ENCODE assay signal across 34 cellular contexts in the genomic region with DNA sequence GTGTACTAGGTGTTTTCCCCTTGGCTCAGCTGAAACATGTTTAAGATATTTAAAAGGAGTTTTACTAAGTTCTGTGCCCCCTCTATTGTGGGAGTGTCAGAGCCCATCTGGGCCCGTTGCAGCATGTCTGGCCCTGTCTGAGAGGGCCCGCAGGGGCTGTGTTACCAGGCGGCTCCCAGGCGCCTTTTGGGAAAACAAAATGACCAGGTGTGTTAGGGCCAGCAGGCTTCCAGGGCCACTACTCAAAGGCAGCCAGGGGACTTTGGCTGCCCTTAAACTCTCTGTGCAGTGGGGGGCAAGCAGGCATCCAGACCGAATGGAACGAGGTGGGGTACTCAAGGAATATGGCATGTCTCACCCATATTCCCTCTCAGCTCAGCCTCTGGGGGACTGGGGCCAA.
A peak's percentile ranks its signal among the peaks of the same experiment; 100 is the strongest.
DNase-seq lines count a peak whose midpoint lies in the region; ATAC-seq and TF ChIP-seq lines count a peak whose summit lies in the region.
"Had no signal": no experiment of that assay in that cellular context is flagged by ENCODE, and none has a peak within 500 bp of the region (broad histone marks: within the 10 kb centered on the region; RNA-seq: fewer than 3 reads in every experiment).

No MANE protein-coding gene starts in this region.

- no peaks in the 10 kb centered on the region for H3K36me3 Mint-ChIP-seq in activated CD4-positive, alpha-beta T cell treated with anti-CD3 and anti-CD28 coated beads, Interleukin-2, amount 10 ng/mL, durations not matched to agents 7 days and 5 days (ENCODE audit: low read depth)
- H3K36me3 Mint-ChIP-seq in CD4-positive, alpha-beta T cell (ENCODE audit: low read depth), result no peaks in the 10 kb centered on the region
- H3K36me3 Mint-ChIP-seq in activated T-helper 2 cell treated with anti-CD3 and anti-CD28 coated beads, Interferon-gamma antibody, Interleukin-2, Interleukin-4, amounts not matched to agents 10 μg/mL and 5 μg/mL and 100 μg/mL, durations not matched to agents 14 hours and 24 hours and 36 hours (ENCODE audit: low read depth), result no peaks in the 10 kb centered on the region
- H3K36me3 Mint-ChIP-seq in chondrocyte (ENCODE audit: low read depth), result peaks cover 3% of the 10 kb centered on the region
- H3K36me3 Mint-ChIP-seq: CD8-positive, alpha-beta memory T cell; neural progenitor cell; WTC11 had no signal

- H3K79me1 ChIP-seq in neuronal stem cell (ENCODE audit: low read depth, low read length), result no peaks in the 10 kb centered on the region

- no peak overlapping the region for H3K9ac ChIP-seq in neuronal stem cell (ENCODE audit: low read depth, low read length, poor library complexity)
- H3K9ac ChIP-seq: neural progenitor cell had no signal

- no peak for TF ChIP-seq CTCF in CD4-positive, alpha-beta T cell (IDR thresholded peaks at IDR 0.05)
- TF ChIP-seq CTCF in foreskin fibroblast (IDR thresholded peaks at IDR 0.05; ENCODE audit: low read depth, low read length) (no peak), chondrocyte (IDR thresholded peaks at IDR 0.05) (no peak)

- no peak for ATAC-seq in CD4-positive, alpha-beta T cell (ENCODE audit: poor library complexity)
- ATAC-seq: A549, GM12878, GM23338, left cardiac atrium, Panc1, right lobe of liver, WTC11 had no signal

- no peak overlapping the region for H3K4ac ChIP-seq in neuronal stem cell (ENCODE audit: low read length)

- no peak overlapping the region for H4K8ac ChIP-seq in neuronal stem cell (ENCODE audit: low read depth, low read length)

- no peaks in the 10 kb centered on the region for H3K27me3 ChIP-seq in CD4-positive, alpha-beta T cell (ENCODE audit: control insufficient read depth, insufficient read depth, low read length)
- peaks cover 0 to 20% (median 7%) of the 10 kb centered on the region in 3 experiments for H3K27me3 ChIP-seq in neuronal stem cell (ENCODE audit: control insufficient read depth in 3 of 3, insufficient read depth in 3 of 3, low read depth in 1 of 3, low read length in 3 of 3)
- H3K27me3 ChIP-seq: right lobe of liver had no signal

- no peak overlapping the region for H2BK5ac ChIP-seq in neuronal stem cell (ENCODE audit: low read length)

- H3K9me3 ChIP-seq in CD4-positive, alpha-beta T cell (ENCODE audit: control insufficient read depth, low read length), result no peaks in the 10 kb centered on the region
- no peaks in the 10 kb centered on the region for H3K9me3 ChIP-seq in neuronal stem cell (replicated peaks in 1 of 2; ENCODE audit: control insufficient read depth in 2 of 2, insufficient read depth in 1 of 2, low read depth in 1 of 2, low read length in 2 of 2)
- H3K9me3 ChIP-seq: A549, esophagus muscularis mucosa, right lobe of liver, tibial artery had no signal

- H4K91ac ChIP-seq in neuronal stem cell (ENCODE audit: low read depth, low read length, poor library complexity), result no peak overlapping the region

- no peaks in the 10 kb centered on the region for H3K9me3 Mint-ChIP-seq in activated CD4-positive, alpha-beta T cell treated with anti-CD3 and anti-CD28 coated beads, Interleukin-2, amount 10 ng/mL, durations not matched to agents 7 days and 5 days
- H3K9me3 Mint-ChIP-seq in CD4-positive, alpha-beta T cell, result no peaks in the 10 kb centered on the region
- H3K9me3 Mint-ChIP-seq in activated T-helper 2 cell treated with anti-CD3 and anti-CD28 coated beads, Interferon-gamma antibody, Interleukin-2, Interleukin-4, amounts not matched to agents 10 μg/mL and 5 μg/mL and 100 μg/mL, durations not matched to agents 14 hours and 24 hours and 36 hours, result no peaks in the 10 kb centered on the region
- no peaks in the 10 kb centered on the region for H3K9me3 Mint-ChIP-seq in chondrocyte (ENCODE audit: low read depth)
- H3K9me3 Mint-ChIP-seq: CD8-positive, alpha-beta memory T cell; GM23338; HFFc6; neural progenitor cell; WTC11 had no signal

- H3K36me3 ChIP-seq in neuronal stem cell (replicated peaks in 1 of 2; ENCODE audit: control insufficient read depth in 2 of 2, insufficient read depth in 2 of 2, low read length in 2 of 2), result no peaks in the 10 kb centered on the region
- H3K36me3 ChIP-seq: esophagus muscularis mucosa, neural progenitor cell, right lobe of liver, tibial artery had no signal

- H3K27ac ChIP-seq in CD4-positive, alpha-beta T cell (ENCODE audit: low read depth, low read length), result no peak overlapping the region
- H3K27ac ChIP-seq in neuronal stem cell (replicated peaks; ENCODE audit: low read length), result no peak overlapping the region
- H3K27ac ChIP-seq: A549, esophagus muscularis mucosa, neural progenitor cell, right lobe of liver, tibial artery had no signal

- H3K4me3 ChIP-seq in neuronal stem cell (ENCODE audit: low read length in 2 of 2) (no peak overlapping the region), foreskin fibroblast (ENCODE audit: low read depth in 1 of 2, low read length in 2 of 2) (no peak overlapping the region)
- H3K4me3 ChIP-seq: A549, esophagus muscularis mucosa, GM12878, GM23338, neural progenitor cell, right lobe of liver, tibial artery had no signal

- H2BK12ac ChIP-seq in neuronal stem cell (ENCODE audit: low read length), result no peak overlapping the region

- H2AFZ ChIP-seq in neuronal stem cell (ENCODE audit: low read length), result no peak overlapping the region
- H2AFZ ChIP-seq: GM23338, neural progenitor cell had no signal

- no peak overlapping the region for H2AK5ac ChIP-seq in neuronal stem cell (ENCODE audit: low read depth, low read length)

- POLR2A ChIA-PET in activated CD4-positive, alpha-beta T cell treated with anti-CD3 and anti-CD28 coated beads, Interleukin-2, amount 10 ng/mL, durations not matched to agents 7 days and 5 days (lab: Charles Lee), result no interaction called here
- POLR2A ChIA-PET in CD4-positive, alpha-beta T cell (lab: Charles Lee), result interaction anchor here (1.6 kb wide), 1 partner anchor 12 kb away, joined by 3 read pairs; no protein-coding TSS in a partner anchor

- no peak for DNase-seq in activated CD4-positive, alpha-beta T cell treated with anti-CD3 and anti-CD28 coated beads, Interleukin-2, amount 10 ng/mL, durations not matched to agents 7 days and 5 days
- no peak for DNase-seq in activated CD4-positive, alpha-beta T cell treated with anti-CD3 and anti-CD28 coated beads, Interleukin-2, amount 50 U/mL, for 1 hour
- DNase-seq in CD4-positive, alpha-beta T cell, result no peak
- no peak for DNase-seq in activated T-helper 2 cell treated with anti-CD3 and anti-CD28 coated beads, Interferon-gamma antibody, Interleukin-2, Interleukin-4, amounts not matched to agents 10 μg/mL and 5 μg/mL and 100 μg/mL, durations not matched to agents 14 hours and 24 hours and 36 hours (ENCODE audit: low spot score)
- DNase-seq in neuronal stem cell (ENCODE audit: low spot score) (no peak), foreskin fibroblast (no peak), HCEC 1CT (no peak), chondrocyte (ENCODE audit: low spot score) (no peak)
- DNase-seq: CD8-positive, alpha-beta memory T cell; central memory CD4-positive, alpha-beta T cell; dermis blood vessel endothelial cell; DMS 273 treated with DMSO at 0.1 percent for 48 hours; EL; HFFc6; KBM-7; left cardiac atrium; mammary epithelial cell; MM.1S; NCI-H1417; NCI-H2029 treated with DMSO at 0.1 percent for 48 hours; NCI-H2227 treated with DMSO at 0.1 percent for 48 hours; NCI-H69; SHP77; stimulated activated naive CD4-positive, alpha-beta T cell treated with Interleukin-2 at 50 U/mL for 16 hours; T1000; tibial artery had no signal

- H3K4me3 Mint-ChIP-seq in activated CD4-positive, alpha-beta T cell treated with anti-CD3 and anti-CD28 coated beads, Interleukin-2, amount 10 ng/mL, durations not matched to agents 7 days and 5 days, result no peak overlapping the region
- H3K4me3 Mint-ChIP-seq in CD4-positive, alpha-beta T cell, result no peak overlapping the region
- H3K4me3 Mint-ChIP-seq in activated T-helper 2 cell treated with anti-CD3 and anti-CD28 coated beads, Interferon-gamma antibody, Interleukin-2, Interleukin-4, amounts not matched to agents 10 μg/mL and 5 μg/mL and 100 μg/mL, durations not matched to agents 14 hours and 24 hours and 36 hours (ENCODE audit: low read depth), result no peak overlapping the region
- no peak overlapping the region for H3K4me3 Mint-ChIP-seq in chondrocyte (ENCODE audit: unreplicated experiment)
- H3K4me3 Mint-ChIP-seq: GM23338, HFFc6, neural progenitor cell, WTC11 had no signal

- H2BK15ac ChIP-seq in neuronal stem cell (ENCODE audit: low read length), result no peak overlapping the region

- no peak overlapping the region for H3K23ac ChIP-seq in neuronal stem cell (ENCODE audit: low read depth, low read length, poor library complexity)

- peak overlapping the region; percentile 67 for H3K27ac Mint-ChIP-seq in activated CD4-positive, alpha-beta T cell treated with anti-CD3 and anti-CD28 coated beads, Interleukin-2, amount 10 ng/mL, durations not matched to agents 7 days and 5 days
- H3K27ac Mint-ChIP-seq in CD4-positive, alpha-beta T cell, result peak overlapping the region; percentile 30
- peak overlapping the region; percentile 95 for H3K27ac Mint-ChIP-seq in activated T-helper 2 cell treated with anti-CD3 and anti-CD28 coated beads, Interferon-gamma antibody, Interleukin-2, Interleukin-4, amounts not matched to agents 10 μg/mL and 5 μg/mL and 100 μg/mL, durations not matched to agents 14 hours and 24 hours and 36 hours
- H3K27ac Mint-ChIP-seq in chondrocyte (ENCODE audit: unreplicated experiment), result no peak overlapping the region
- H3K27ac Mint-ChIP-seq: GM23338, HFFc6, neural progenitor cell, WTC11 had no signal

- H2BK120ac ChIP-seq in neuronal stem cell (ENCODE audit: low read depth, low read length), result no peak overlapping the region

- CTCF ChIA-PET in activated CD4-positive, alpha-beta T cell treated with anti-CD3 and anti-CD28 coated beads, Interleukin-2, amount 10 ng/mL, durations not matched to agents 7 days and 5 days (lab: Charles Lee), result no interaction called here
- CTCF ChIA-PET in CD4-positive, alpha-beta T cell (lab: Charles Lee), result interaction anchor here (1.3 kb wide), 1 partner anchor 88 kb away, joined by 3 read pairs; no protein-coding TSS in a partner anchor

- intact Hi-C loops in CD4-positive, alpha-beta T cell (cut with DNase I, micrococcal nuclease), result no loop called here
- intact Hi-C loops in activated T-helper 2 cell treated with anti-CD3 and anti-CD28 coated beads, Interferon-gamma antibody, Interleukin-2, Interleukin-4, amounts not matched to agents 10 μg/mL and 5 μg/mL and 100 μg/mL, durations not matched to agents 14 hours and 24 hours and 36 hours (cut with micrococcal nuclease), result loop anchor here (2.0 to 5.0 kb wide), 3 partner anchors 14 to 119 kb away; no protein-coding TSS in a partner anchor

- peaks cover 16% of the 10 kb centered on the region for H3K27me3 Mint-ChIP-seq in activated CD4-positive, alpha-beta T cell treated with anti-CD3 and anti-CD28 coated beads, Interleukin-2, amount 10 ng/mL, durations not matched to agents 7 days and 5 days
- no peaks in the 10 kb centered on the region for H3K27me3 Mint-ChIP-seq in CD4-positive, alpha-beta T cell
- peaks cover 8% of the 10 kb centered on the region for H3K27me3 Mint-ChIP-seq in activated T-helper 2 cell treated with anti-CD3 and anti-CD28 coated beads, Interferon-gamma antibody, Interleukin-2, Interleukin-4, amounts not matched to agents 10 μg/mL and 5 μg/mL and 100 μg/mL, durations not matched to agents 14 hours and 24 hours and 36 hours (ENCODE audit: low read depth)
- peaks cover 44% of the 10 kb centered on the region for H3K27me3 Mint-ChIP-seq in chondrocyte (ENCODE audit: low read depth)

- H3K18ac ChIP-seq in neuronal stem cell (ENCODE audit: low read length), result no peak overlapping the region

- no CpG with 5 or more reads among the region's 6 CpGs for WGBS in neuronal stem cell (ENCODE audit: extremely low coverage in 2 of 2, insufficient read length in 2 of 2, insufficient replicate concordance in 1 of 2), 2 donors

- H3K4me1 Mint-ChIP-seq in activated CD4-positive, alpha-beta T cell treated with anti-CD3 and anti-CD28 coated beads, Interleukin-2, amount 10 ng/mL, durations not matched to agents 7 days and 5 days, result peaks cover 52% of the 10 kb centered on the region
- H3K4me1 Mint-ChIP-seq in CD4-positive, alpha-beta T cell (ENCODE audit: low read depth), result peaks cover 55% of the 10 kb centered on the region
- H3K4me1 Mint-ChIP-seq in activated T-helper 2 cell treated with anti-CD3 and anti-CD28 coated beads, Interferon-gamma antibody, Interleukin-2, Interleukin-4, amounts not matched to agents 10 μg/mL and 5 μg/mL and 100 μg/mL, durations not matched to agents 14 hours and 24 hours and 36 hours (ENCODE audit: low read depth), result peaks cover 55% of the 10 kb centered on the region
- no peaks in the 10 kb centered on the region for H3K4me1 Mint-ChIP-seq in chondrocyte (ENCODE audit: low read depth)
- H3K4me1 Mint-ChIP-seq: GM23338, neural progenitor cell, WTC11 had no signal

- H3K4me2 ChIP-seq in neuronal stem cell (ENCODE audit: insufficient read depth, low read length, poor library complexity, severe bottlenecking), result no peak overlapping the region
- H3K4me2 ChIP-seq: A549, GM23338, neural progenitor cell had no signal

- peaks cover 0 to 7% of the 10 kb centered on the region in 2 donors for H3K4me1 ChIP-seq in neuronal stem cell (ENCODE audit: control insufficient read depth in 2 of 2, insufficient read depth in 1 of 2, low read depth in 1 of 2, low read length in 2 of 2)
- H3K4me1 ChIP-seq: neural progenitor cell, right lobe of liver had no signal

- peak overlapping the region; percentile 83 for H3K14ac ChIP-seq in neuronal stem cell (ENCODE audit: low read length)
